10 cellular contexts compared by ENCODE assay signal in genomic region chr11:116984589-116984988, GRCh38.
A peak's percentile ranks its signal among the peaks of the same experiment; 100 is the strongest.
DNase-seq lines count a peak whose midpoint lies in the region; ATAC-seq and TF ChIP-seq lines count a peak whose summit lies in the region.
"Had no signal": no experiment of that assay in that cellular context is flagged by ENCODE, and none has a peak within 500 bp of the region (broad histone marks: within the 10 kb centered on the region; RNA-seq: fewer than 3 reads in every experiment).

No MANE protein-coding gene starts in this region.

- in situ Hi-C loops in SK-MEL-5 (cut with HindIII; ENCODE audit: low pct_unique_long_range_greater_than_20kb, low sequenced_read_pairs), result no loop called here

- TF ChIP-seq CTCF in fibroblast of villous mesenchyme (IDR thresholded peaks at IDR 0.05; ENCODE audit: insufficient read depth, low read depth, low read length), result no peak
- TF ChIP-seq CTCF in spleen (IDR thresholded peaks at IDR 0.05 in 8 of 11, conservative IDR thresholded peaks at IDR 0.05 in 3 of 11), result no peak
- TF ChIP-seq CTCF in Caco-2 (IDR thresholded peaks at IDR 0.05; ENCODE audit: insufficient read depth in 1 of 2, low read depth in 1 of 2, low read length in 1 of 2, severe bottlenecking in 1 of 2, unreplicated experiment in 1 of 2), result no peak

- BruUV-seq in Caco-2 (replicated peaks; lab: Mats Ljungman, UMichigan), result no TSS peak

- POLR2A ChIA-PET in Caco-2 (lab: Charles Lee), result no interaction called here

- H3K4me1 ChIP-seq in spleen, result peaks cover 46 to 100% (median 80%) of the 10 kb centered on the region in 6 donors
- peaks cover 31% of the 10 kb centered on the region for H3K4me1 ChIP-seq in Caco-2

- DNase-seq in HCEC 1CT (peak; percentile 97), SK-MEL-5 (ENCODE audit: low read depth, low spot score) (peak; percentile 60), fibroblast of villous mesenchyme (ENCODE audit: low read depth) (peak; percentile 96), spleen (no peak), NCI-H1105 treated with DMSO at 0.1 percent for 48 hours (lab: John Stamatoyannopoulos, UW) (no peak), Caco-2 (no peak)

- no peaks in the 10 kb centered on the region for H3K27me3 ChIP-seq in spleen (replicated peaks in 1 of 7)
- H3K27me3 ChIP-seq in Caco-2 (replicated peaks; ENCODE audit: control insufficient read depth, insufficient read depth, low read length), result no peaks in the 10 kb centered on the region
- H3K27me3 ChIP-seq: neural progenitor cell had no signal

- H3K9me3 Mint-ChIP-seq in Caco-2 (ENCODE audit: unreplicated experiment), result no peaks in the 10 kb centered on the region
- H3K9me3 Mint-ChIP-seq: central memory CD8-positive, alpha-beta T cell; neural progenitor cell had no signal

- intact Hi-C loops in spleen (cut with DNase I; ENCODE audit: low total_unique reads), result no loop called here
- intact Hi-C loops in Caco-2 (cut with micrococcal nuclease; ENCODE audit: unreplicated experiment), result no loop called here

- peaks cover 5% of the 10 kb centered on the region for H3K36me3 Mint-ChIP-seq in Caco-2 (ENCODE audit: insufficient read depth, unreplicated experiment)

- peaks cover 29% of the 10 kb centered on the region for H3K4me1 Mint-ChIP-seq in Caco-2 (ENCODE audit: low read depth, unreplicated experiment)

- CTCF ChIA-PET in Caco-2 (lab: Charles Lee), result no interaction called here

- H3K9me3 ChIP-seq in spleen (no peaks in the 10 kb centered on the region), Caco-2 (no peaks in the 10 kb centered on the region)

- no peak for TF ChIP-seq POLR2A in spleen (IDR thresholded peaks at IDR 0.05)

- H3K4me3 ChIP-seq in fibroblast of villous mesenchyme (ENCODE audit: low read depth, low read length), result peak overlapping the region; percentile 14
- H3K4me3 ChIP-seq in spleen, result no peak overlapping the region
- H3K4me3 ChIP-seq in Caco-2 (ENCODE audit: low read depth, low read length), result no peak overlapping the region
- H3K4me3 ChIP-seq: neural progenitor cell had no signal

- 55 to 79% (median 61%) methylated on average over 6 of the region's 6 CpGs for WGBS in spleen, 5 donors

- no peak overlapping the region for H3K4me3 Mint-ChIP-seq in Caco-2 (ENCODE audit: unreplicated experiment)
- H3K4me3 Mint-ChIP-seq: central memory CD8-positive, alpha-beta T cell; neural progenitor cell had no signal

- H3K27ac Mint-ChIP-seq in Caco-2 (ENCODE audit: unreplicated experiment), result no peak overlapping the region
- H3K27ac Mint-ChIP-seq: neural progenitor cell had no signal

- H3K36me3 ChIP-seq in spleen, result no peaks in the 10 kb centered on the region
- H3K36me3 ChIP-seq in Caco-2 (ENCODE audit: control insufficient read depth, insufficient read depth, low read length), result no peaks in the 10 kb centered on the region
- H3K36me3 ChIP-seq: neural progenitor cell had no signal

- ATAC-seq in HG03521 (IDR thresholded peaks at IDR 0.05; ENCODE audit: unreplicated experiment) (no peak), HG02885 (IDR thresholded peaks at IDR 0.05; ENCODE audit: poor library complexity, unreplicated experiment) (no peak)

- H3K27ac ChIP-seq in spleen, result peak overlapping the region in 5 of 8 donors; percentile 22 to 89 (median 82)
- H3K27ac ChIP-seq: neural progenitor cell had no signal

- H3K27me3 Mint-ChIP-seq in Caco-2 (ENCODE audit: insufficient read depth, unreplicated experiment), result no peaks in the 10 kb centered on the region
- H3K27me3 Mint-ChIP-seq: central memory CD8-positive, alpha-beta T cell had no signal

Comparison
In these comparisons a context has a peak if more than half of its experiments do, and no peak if none do; other contexts are left out.
1. DNase-seq: peak in HCEC 1CT (single experiment), SK-MEL-5 (single experiment) and fibroblast of villous mesenchyme (single experiment); none in spleen (single experiment), NCI-H1105 treated with DMSO at 0.1 percent for 48 hours (single experiment) and Caco-2 (0 of 2).